Comparison of ENCODE assay signal across 17 cellular contexts in genomic region chr11:126127284-126127845, GRCh38.
"Had no signal": no experiment of that assay in that cellular context is flagged by ENCODE, and none has a peak within 500 bp of the region (broad histone marks: within the 10 kb centered on the region; RNA-seq: fewer than 3 reads in every experiment).

No MANE protein-coding gene starts in this region.

- ATAC-seq: foreskin keratinocyte, left lobe of liver, lower lobe of right lung, T-cell had no signal

- DNase-seq: activated CD4-positive, alpha-beta T cell treated with anti-CD3 and anti-CD28 coated beads for 1 hour; activated gamma-delta T cell treated with Interleukin-2 at 50 U/mL for 16 hours; activated T-cell treated with anti-CD3 and anti-CD28 coated beads, Interleukin-2, amount 50 U/mL, for 1 hour; brain microvascular endothelial cell; dermis blood vessel endothelial cell; effector CD8-positive, alpha-beta T cell; foreskin keratinocyte; lower lobe of right lung; nephron progenitor cell; retina; stimulated activated CD4-positive, alpha-beta T cell treated with anti-CD3 and anti-CD28 coated beads, Interleukin-4, amount 100 ng/mL, for 24 hours; stimulated activated naive CD4-positive, alpha-beta T cell treated with Interleukin-2 at 50 U/mL for 16 hours; T-cell; tibial artery had no signal

- H3K4me3 ChIP-seq: ascending aorta, lower lobe of right lung, spleen, tibial artery had no signal

- H3K4me1 ChIP-seq: ascending aorta, foreskin keratinocyte had no signal

- H3K27ac ChIP-seq: ascending aorta, brain microvascular endothelial cell, foreskin keratinocyte, lower lobe of right lung, spleen, tibial artery had no signal

- H3K9me3 ChIP-seq: ascending aorta, lower lobe of right lung, spleen, tibial artery had no signal

- H3K27me3 ChIP-seq: ascending aorta, brain microvascular endothelial cell, spleen had no signal

- H3K36me3 ChIP-seq: ascending aorta, brain microvascular endothelial cell, lower lobe of right lung, spleen, tibial artery had no signal
